In the genomic region with DNA sequence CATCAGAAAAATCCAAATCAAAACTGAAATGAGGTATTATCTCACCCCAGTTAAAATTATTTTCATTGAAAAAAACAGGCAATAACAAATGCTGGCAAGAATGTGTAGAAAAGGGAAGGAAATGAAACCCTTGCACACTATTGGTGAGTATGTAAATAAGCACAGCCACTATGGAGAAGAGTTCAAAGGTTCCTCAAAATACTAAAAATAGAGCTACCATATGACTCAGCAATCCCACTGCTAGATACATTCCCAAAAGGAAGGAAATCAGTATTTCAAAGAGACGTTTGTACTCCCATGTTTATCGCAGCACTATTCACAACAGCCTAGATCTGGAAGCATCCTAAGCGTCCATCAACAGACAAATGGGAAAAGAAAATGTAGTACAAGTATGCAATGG, we compare ENCODE assay signal across 1 cellular context.
TF ChIP-seq lines count a peak whose summit lies in the region.

No MANE protein-coding gene starts in this region.

TF ChIP-seq in HepG2, 621 proteins besides CTCF, POLR2A, EP300 and RAD21 (continued from another document):
- TF ChIP-seq, protein P1, sequence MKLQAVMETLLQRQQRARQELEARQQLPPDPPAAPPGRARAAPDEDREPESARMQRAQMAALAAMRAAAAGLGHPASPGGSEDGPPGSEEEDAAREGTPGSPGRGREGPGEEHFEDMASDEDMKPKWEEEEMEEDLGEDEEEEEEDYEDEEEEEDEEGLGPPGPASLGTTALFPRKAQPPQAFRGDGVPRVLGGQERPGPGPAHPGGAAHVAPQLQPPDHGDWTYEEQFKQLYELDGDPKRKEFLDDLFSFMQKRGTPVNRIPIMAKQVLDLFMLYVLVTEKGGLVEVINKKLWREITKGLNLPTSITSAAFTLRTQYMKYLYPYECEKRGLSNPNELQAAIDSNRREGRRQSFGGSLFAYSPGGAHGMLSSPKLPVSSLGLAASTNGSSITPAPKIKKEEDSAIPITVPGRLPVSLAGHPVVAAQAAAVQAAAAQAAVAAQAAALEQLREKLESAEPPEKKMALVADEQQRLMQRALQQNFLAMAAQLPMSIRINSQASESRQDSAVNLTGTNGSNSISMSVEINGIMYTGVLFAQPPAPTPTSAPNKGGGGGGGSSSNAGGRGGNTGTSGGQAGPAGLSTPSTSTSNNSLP (IDR thresholded peaks at IDR 0.05; ENCODE audit: low read depth, low read length): no peak
- TF ChIP-seq, protein P2, sequence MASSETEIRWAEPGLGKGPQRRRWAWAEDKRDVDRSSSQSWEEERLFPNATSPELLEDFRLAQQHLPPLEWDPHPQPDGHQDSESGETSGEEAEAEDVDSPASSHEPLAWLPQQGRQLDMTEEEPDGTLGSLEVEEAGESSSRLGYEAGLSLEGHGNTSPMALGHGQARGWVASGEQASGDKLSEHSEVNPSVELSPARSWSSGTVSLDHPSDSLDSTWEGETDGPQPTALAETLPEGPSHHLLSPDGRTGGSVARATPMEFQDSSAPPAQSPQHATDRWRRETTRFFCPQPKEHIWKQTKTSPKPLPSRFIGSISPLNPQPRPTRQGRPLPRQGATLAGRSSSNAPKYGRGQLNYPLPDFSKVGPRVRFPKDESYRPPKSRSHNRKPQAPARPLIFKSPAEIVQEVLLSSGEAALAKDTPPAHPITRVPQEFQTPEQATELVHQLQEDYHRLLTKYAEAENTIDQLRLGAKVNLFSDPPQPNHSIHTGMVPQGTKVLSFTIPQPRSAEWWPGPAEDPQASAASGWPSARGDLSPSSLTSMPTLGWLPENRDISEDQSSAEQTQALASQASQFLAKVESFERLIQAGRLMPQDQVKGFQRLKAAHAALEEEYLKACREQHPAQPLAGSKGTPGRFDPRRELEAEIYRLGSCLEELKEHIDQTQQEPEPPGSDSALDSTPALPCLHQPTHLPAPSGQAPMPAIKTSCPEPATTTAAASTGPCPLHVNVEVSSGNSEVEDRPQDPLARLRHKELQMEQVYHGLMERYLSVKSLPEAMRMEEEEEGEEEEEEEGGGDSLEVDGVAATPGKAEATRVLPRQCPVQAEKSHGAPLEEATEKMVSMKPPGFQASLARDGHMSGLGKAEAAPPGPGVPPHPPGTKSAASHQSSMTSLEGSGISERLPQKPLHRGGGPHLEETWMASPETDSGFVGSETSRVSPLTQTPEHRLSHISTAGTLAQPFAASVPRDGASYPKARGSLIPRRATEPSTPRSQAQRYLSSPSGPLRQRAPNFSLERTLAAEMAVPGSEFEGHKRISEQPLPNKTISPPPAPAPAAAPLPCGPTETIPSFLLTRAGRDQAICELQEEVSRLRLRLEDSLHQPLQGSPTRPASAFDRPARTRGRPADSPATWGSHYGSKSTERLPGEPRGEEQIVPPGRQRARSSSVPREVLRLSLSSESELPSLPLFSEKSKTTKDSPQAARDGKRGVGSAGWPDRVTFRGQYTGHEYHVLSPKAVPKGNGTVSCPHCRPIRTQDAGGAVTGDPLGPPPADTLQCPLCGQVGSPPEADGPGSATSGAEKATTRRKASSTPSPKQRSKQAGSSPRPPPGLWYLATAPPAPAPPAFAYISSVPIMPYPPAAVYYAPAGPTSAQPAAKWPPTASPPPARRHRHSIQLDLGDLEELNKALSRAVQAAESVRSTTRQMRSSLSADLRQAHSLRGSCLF (CRISPR knock-in tag; IDR thresholded peaks at IDR 0.05; ENCODE audit: borderline replicate concordance): no peak
- TF ChIP-seq SRSF4 (IDR thresholded peaks at IDR 0.05; ENCODE audit: low read depth, low read length, poor library complexity, severe bottlenecking) (no peak), SYNCRIP (IDR thresholded peaks at IDR 0.05; ENCODE audit: insufficient read depth, low read depth, low read length) (no peak), NFE2L2 (IDR thresholded peaks at IDR 0.05; ENCODE audit: low read length) (peak; percentile 69; the same call in 1 of the 2 replicates), ELF3 (CRISPR knock-in tag; IDR thresholded peaks at IDR 0.05) (no peak), CHD2 (IDR thresholded peaks at IDR 0.05; ENCODE audit: low read depth, low read length) (no peak), SIX4 (CRISPR knock-in tag; IDR thresholded peaks at IDR 0.05) (no peak), KLF16 (CRISPR knock-in tag; IDR thresholded peaks at IDR 0.05) (no peak), MAFK (conservative IDR thresholded peaks at IDR 0.05 in 1 of 2, IDR thresholded peaks at IDR 0.05 in 1 of 2; ENCODE audit: low read length in 2 of 2) (0 out of 4 replicates have a peak, but pooled peaks of 1 of the 2 experiments have one; percentile 6), NFYC (CRISPR knock-in tag; IDR thresholded peaks at IDR 0.05) (no peak), ZNF737 (CRISPR knock-in tag; IDR thresholded peaks at IDR 0.05; ENCODE audit: borderline replicate concordance) (no peak), MAFF (IDR thresholded peaks at IDR 0.05; ENCODE audit: low read depth, low read length) (0 out of 2 replicates have a peak, but pooled peaks have one; percentile 7), SIN3B (IDR thresholded peaks at IDR 0.05; ENCODE audit: low read length) (no peak), ZNF510 (CRISPR knock-in tag; IDR thresholded peaks at IDR 0.05; ENCODE audit: low read depth) (no peak), NKX3-1 (CRISPR knock-in tag; IDR thresholded peaks at IDR 0.05) (no peak), NR1H2 (CRISPR knock-in tag; IDR thresholded peaks at IDR 0.05; ENCODE audit: borderline replicate concordance, low read depth) (no peak), REPIN1 (CRISPR knock-in tag; IDR thresholded peaks at IDR 0.05; ENCODE audit: borderline replicate concordance, low read depth) (no peak)
- TF ChIP-seq, protein P3, sequence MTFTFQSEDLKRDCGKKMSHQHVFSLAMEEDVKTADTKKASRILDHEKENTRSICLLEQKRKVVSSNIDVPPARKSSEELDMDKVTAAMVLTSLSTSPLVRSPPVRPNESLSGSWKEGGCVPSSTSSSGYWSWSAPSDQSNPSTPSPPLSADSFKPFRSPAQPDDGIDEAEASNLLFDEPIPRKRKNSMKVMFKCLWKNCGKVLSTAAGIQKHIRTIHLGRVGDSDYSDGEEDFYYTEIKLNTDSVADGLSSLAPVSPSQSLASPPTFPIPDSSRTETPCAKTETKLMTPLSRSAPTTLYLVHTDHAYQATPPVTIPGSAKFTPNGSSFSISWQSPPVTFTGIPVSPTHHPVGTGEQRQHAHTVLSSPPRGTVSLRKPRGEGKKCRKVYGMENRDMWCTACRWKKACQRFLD (CRISPR knock-in tag; IDR thresholded peaks at IDR 0.05; ENCODE audit: borderline replicate concordance): no peak
- TF ChIP-seq, protein P4, sequence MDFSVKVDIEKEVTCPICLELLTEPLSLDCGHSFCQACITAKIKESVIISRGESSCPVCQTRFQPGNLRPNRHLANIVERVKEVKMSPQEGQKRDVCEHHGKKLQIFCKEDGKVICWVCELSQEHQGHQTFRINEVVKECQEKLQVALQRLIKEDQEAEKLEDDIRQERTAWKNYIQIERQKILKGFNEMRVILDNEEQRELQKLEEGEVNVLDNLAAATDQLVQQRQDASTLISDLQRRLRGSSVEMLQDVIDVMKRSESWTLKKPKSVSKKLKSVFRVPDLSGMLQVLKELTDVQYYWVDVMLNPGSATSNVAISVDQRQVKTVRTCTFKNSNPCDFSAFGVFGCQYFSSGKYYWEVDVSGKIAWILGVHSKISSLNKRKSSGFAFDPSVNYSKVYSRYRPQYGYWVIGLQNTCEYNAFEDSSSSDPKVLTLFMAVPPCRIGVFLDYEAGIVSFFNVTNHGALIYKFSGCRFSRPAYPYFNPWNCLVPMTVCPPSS (IDR thresholded peaks at IDR 0.05): no peak
- TF ChIP-seq, protein P5, sequence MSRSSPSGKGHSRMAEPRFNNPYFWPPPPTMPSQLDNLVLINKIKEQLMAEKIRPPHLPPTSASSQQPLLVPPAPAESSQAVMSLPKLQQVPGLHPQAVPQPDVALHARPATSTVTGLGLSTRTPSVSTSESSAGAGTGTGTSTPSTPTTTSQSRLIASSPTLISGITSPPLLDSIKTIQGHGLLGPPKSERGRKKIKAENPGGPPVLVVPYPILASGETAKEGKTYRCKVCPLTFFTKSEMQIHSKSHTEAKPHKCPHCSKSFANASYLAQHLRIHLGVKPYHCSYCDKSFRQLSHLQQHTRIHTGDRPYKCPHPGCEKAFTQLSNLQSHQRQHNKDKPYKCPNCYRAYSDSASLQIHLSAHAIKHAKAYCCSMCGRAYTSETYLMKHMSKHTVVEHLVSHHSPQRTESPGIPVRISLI (CRISPR knock-in tag; IDR thresholded peaks at IDR 0.05; ENCODE audit: borderline replicate concordance): no peak
